ENCODE assay signal across 20 cellular contexts in genomic region chr3:135917076-135917475, GRCh38. TPM values are rescaled to one million over a fixed set of nuclear protein-coding genes. Genes with fewer than 3 reads are reported as not detected.
"Had no signal": no experiment of that assay in that cellular context is flagged by ENCODE, and none has a peak within 500 bp of the region (broad histone marks: within the 10 kb centered on the region; RNA-seq: fewer than 3 reads in every experiment).

No MANE protein-coding gene starts in this region.

- H3K36me3 ChIP-seq: esophagus squamous epithelium, neutrophil, pancreas, suprapubic skin, transverse colon, uterus had no signal

- H3K4me3 ChIP-seq: esophagus squamous epithelium, pancreas, suprapubic skin, transverse colon, uterus had no signal

- ATAC-seq: pancreas; sciatic nerve; stimulated activated effector memory CD8-positive, alpha-beta T cell treated with anti-CD3 and anti-CD28 coated beads, Interleukin-12 subunit alpha, Interleukin-12 subunit beta, amount 100 ng/mL, for 72 hours; stimulated activated naive CD8-positive, alpha-beta T cell treated with anti-CD3 and anti-CD28 coated beads, Interleukin-15, amount 100 ng/mL, for 72 hours had no signal

- H3K4me1 ChIP-seq: pancreas, transverse colon, uterus had no signal

- H3K9me3 ChIP-seq: esophagus squamous epithelium, neutrophil, pancreas, suprapubic skin, transverse colon, uterus had no signal

- DNase-seq: activated CD4-positive, alpha-beta T cell treated with anti-CD3 and anti-CD28 coated beads, Interleukin-2, amount 50 U/mL, for 48 hours; activated CD8-positive, alpha-beta memory T cell treated with anti-CD3 and anti-CD28 coated beads, Interleukin-2, amount 50 U/mL, for 48 hours; activated naive CD4-positive, alpha-beta T cell treated with anti-CD3 and anti-CD28 coated beads for 36 hours; activated naive CD8-positive, alpha-beta T cell treated with anti-CD3 and anti-CD28 coated beads, Interleukin-2, amount 10 ng/mL, durations not matched to agents 7 days and 5 days; activated T-cell treated with anti-CD3 and anti-CD28 coated beads, Interleukin-2, amount 50 U/mL, for 48 hours; amygdala; effector memory CD4-positive, alpha-beta T cell; esophagus squamous epithelium; pancreas; small intestine; stimulated activated CD4-positive, alpha-beta T cell treated with anti-CD3 and anti-CD28 coated beads, Interleukin-2, amount 100 ng/mL, for 24 hours; stimulated activated naive CD8-positive, alpha-beta T cell treated with anti-CD3 and anti-CD28 coated beads, Interleukin-15, amount 100 ng/mL, for 72 hours; T-helper 9 cell; transverse colon; uterus had no signal

RNA-seq across cellular contexts. Expression of gene PPP2R3A, which starts 48.5 kb away (rescaled TPM):
- total RNA-seq: T-helper 1 cell treated with Interleukin-12 subunit alpha and Interleukin-12 subunit beta and Interleukin-4 antibody, amounts not matched to agents 30 ng/mL and 1 ng/mL, for 36 hours had no signal
